In the genomic region with DNA sequence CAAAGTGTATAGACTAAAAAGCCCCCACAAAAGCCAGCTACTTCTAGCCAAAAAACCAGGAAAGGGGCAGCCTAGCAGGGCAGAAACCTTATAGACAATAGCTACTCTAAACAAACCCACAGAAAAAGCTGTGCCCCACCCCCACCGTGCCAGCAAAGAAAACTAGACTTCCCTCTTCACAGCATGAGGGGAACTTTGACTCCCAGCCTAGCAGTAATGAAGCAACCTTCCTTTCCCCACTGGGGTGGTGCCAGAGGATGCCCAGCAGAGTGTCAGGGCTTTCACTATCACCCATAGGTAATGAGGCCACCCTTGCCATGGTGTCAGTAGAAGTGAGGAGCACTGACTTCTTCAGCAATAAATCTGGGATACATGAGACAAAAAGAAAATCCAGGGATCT, we compare ENCODE assay signal across 1 cellular context.
TF ChIP-seq lines count a peak whose summit lies in the region.

No MANE protein-coding gene starts in this region.

TF ChIP-seq in liver, 16 proteins besides CTCF, POLR2A, EP300 and RAD21 (continued from another document):
- TF ChIP-seq, protein P1, sequence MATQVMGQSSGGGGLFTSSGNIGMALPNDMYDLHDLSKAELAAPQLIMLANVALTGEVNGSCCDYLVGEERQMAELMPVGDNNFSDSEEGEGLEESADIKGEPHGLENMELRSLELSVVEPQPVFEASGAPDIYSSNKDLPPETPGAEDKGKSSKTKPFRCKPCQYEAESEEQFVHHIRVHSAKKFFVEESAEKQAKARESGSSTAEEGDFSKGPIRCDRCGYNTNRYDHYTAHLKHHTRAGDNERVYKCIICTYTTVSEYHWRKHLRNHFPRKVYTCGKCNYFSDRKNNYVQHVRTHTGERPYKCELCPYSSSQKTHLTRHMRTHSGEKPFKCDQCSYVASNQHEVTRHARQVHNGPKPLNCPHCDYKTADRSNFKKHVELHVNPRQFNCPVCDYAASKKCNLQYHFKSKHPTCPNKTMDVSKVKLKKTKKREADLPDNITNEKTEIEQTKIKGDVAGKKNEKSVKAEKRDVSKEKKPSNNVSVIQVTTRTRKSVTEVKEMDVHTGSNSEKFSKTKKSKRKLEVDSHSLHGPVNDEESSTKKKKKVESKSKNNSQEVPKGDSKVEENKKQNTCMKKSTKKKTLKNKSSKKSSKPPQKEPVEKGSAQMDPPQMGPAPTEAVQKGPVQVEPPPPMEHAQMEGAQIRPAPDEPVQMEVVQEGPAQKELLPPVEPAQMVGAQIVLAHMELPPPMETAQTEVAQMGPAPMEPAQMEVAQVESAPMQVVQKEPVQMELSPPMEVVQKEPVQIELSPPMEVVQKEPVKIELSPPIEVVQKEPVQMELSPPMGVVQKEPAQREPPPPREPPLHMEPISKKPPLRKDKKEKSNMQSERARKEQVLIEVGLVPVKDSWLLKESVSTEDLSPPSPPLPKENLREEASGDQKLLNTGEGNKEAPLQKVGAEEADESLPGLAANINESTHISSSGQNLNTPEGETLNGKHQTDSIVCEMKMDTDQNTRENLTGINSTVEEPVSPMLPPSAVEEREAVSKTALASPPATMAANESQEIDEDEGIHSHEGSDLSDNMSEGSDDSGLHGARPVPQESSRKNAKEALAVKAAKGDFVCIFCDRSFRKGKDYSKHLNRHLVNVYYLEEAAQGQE (IDR thresholded peaks at IDR 0.05): peak; percentile 34
- TF ChIP-seq HNF4G (IDR thresholded peaks at IDR 0.05): peak; percentile 86
- TF ChIP-seq TAF1 (conservative IDR thresholded peaks at IDR 0.05): no peak
- TF ChIP-seq JUND (IDR thresholded peaks at IDR 0.05): peak; percentile 28 to 53
- TF ChIP-seq MAX (IDR thresholded peaks at IDR 0.05): peak; percentile 53
- TF ChIP-seq, protein P2, sequence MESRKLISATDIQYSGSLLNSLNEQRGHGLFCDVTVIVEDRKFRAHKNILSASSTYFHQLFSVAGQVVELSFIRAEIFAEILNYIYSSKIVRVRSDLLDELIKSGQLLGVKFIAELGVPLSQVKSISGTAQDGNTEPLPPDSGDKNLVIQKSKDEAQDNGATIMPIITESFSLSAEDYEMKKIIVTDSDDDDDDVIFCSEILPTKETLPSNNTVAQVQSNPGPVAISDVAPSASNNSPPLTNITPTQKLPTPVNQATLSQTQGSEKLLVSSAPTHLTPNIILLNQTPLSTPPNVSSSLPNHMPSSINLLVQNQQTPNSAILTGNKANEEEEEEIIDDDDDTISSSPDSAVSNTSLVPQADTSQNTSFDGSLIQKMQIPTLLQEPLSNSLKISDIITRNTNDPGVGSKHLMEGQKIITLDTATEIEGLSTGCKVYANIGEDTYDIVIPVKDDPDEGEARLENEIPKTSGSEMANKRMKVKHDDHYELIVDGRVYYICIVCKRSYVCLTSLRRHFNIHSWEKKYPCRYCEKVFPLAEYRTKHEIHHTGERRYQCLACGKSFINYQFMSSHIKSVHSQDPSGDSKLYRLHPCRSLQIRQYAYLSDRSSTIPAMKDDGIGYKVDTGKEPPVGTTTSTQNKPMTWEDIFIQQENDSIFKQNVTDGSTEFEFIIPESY (IDR thresholded peaks at IDR 0.05): peak; percentile 33
- TF ChIP-seq HNF4A (conservative IDR thresholded peaks at IDR 0.05): peak; percentile 87 to 90
- TF ChIP-seq NR2F2 (IDR thresholded peaks at IDR 0.05): no peak
- no peak for TF ChIP-seq FOXA2 (IDR thresholded peaks at IDR 0.05)
